In genomic region chr10:47404446-47404845, GRCh38 we compare ENCODE assay signal across 29 cellular contexts. TPM values are rescaled to one million over a fixed set of nuclear protein-coding genes. Genes with fewer than 3 reads are reported as not detected.
A peak's percentile ranks its signal among the peaks of the same experiment; 100 is the strongest.
DNase-seq lines count a peak whose midpoint lies in the region; ATAC-seq, FAIRE-seq and TF ChIP-seq lines count a peak whose summit lies in the region.
"Had no signal": no experiment of that assay in that cellular context is flagged by ENCODE, and none has a peak within 500 bp of the region (broad histone marks: within the 10 kb centered on the region; RNA-seq: fewer than 3 reads in every experiment).

No MANE protein-coding gene starts in this region.

- H3K4me3 ChIP-seq in H1 (ENCODE audit: extremely low read depth in 1 of 4, insufficient read depth in 2 of 4, low read depth in 3 of 4, low read length in 4 of 4) (no peak overlapping the region), aorta (ENCODE audit: low read length in 2 of 2) (no peak overlapping the region)
- H3K4me3 ChIP-seq: BLaER1, SJCRH30, stomach, transverse colon had no signal

- peak in 1 of 3 experiments; percentile 9; a peak in 1 of 4 replicates for TF ChIP-seq CTCF in H1 (IDR thresholded peaks at IDR 0.05; ENCODE audit: control extremely low read depth in 1 of 3, insufficient read depth in 1 of 3, low read depth in 1 of 3, low read length in 3 of 3)
- TF ChIP-seq CTCF in nephron (IDR thresholded peaks at IDR 0.05; ENCODE audit: unreplicated experiment in 3 of 3), result no peak

- no peak overlapping the region for H4K8ac ChIP-seq in H1 (ENCODE audit: extremely low read depth, insufficient read depth, low read length)

- H3K23me2 ChIP-seq in H1 (ENCODE audit: low read depth, low read length), result peaks cover 4% of the 10 kb centered on the region; the same call in 1 of the 2 replicates

- peaks cover 7 to 27% (median 20%) of the 10 kb centered on the region in 4 experiments for H3K4me1 ChIP-seq in H1 (replicated peaks in 1 of 4; ENCODE audit: control insufficient read depth in 3 of 4, insufficient read depth in 4 of 4, low read length in 3 of 4)
- no peaks in the 10 kb centered on the region for H3K4me1 ChIP-seq in aorta (ENCODE audit: control insufficient read depth in 1 of 2, insufficient read depth in 2 of 2, low read length in 2 of 2)

- H2BK20ac ChIP-seq in H1 (ENCODE audit: low read length), result no peak overlapping the region

- TF ChIP-seq RAD21 in H1 (IDR thresholded peaks at IDR 0.05 in 1 of 2, conservative IDR thresholded peaks at IDR 0.05 in 1 of 2; ENCODE audit: low read depth in 2 of 2, low read length in 2 of 2), result no peak; a peak in 1 of 4 replicates

- WGBS in H1 (ENCODE audit: extremely low coverage in 1 of 2, insufficient coverage in 1 of 2, insufficient read length in 1 of 2, insufficient replicate concordance in 2 of 2, low coverage in 1 of 2, low lambda C conversion rate in 2 of 2, missing lambda C conversion rate in 1 of 2), 2 experiments, result 92% methylated on average over 6 of the region's 6 CpGs; no CpG with 5 or more reads in 1 of the 2 experiments
- WGBS in aorta, 2 donors, result 77% methylated on average over 6 of the region's 6 CpGs

- no peak overlapping the region for H2BK12ac ChIP-seq in H1 (ENCODE audit: low read depth, low read length)

- peaks cover 0 to 3% of the 10 kb centered on the region in 2 experiments for H4K20me1 ChIP-seq in H1 (replicated peaks in 1 of 2; ENCODE audit: control insufficient read depth in 1 of 2, insufficient read depth in 2 of 2, low read length in 2 of 2)
- H4K20me1 ChIP-seq: BLaER1 had no signal

- no peaks in the 10 kb centered on the region for H3K79me2 ChIP-seq in H1 (ENCODE audit: control insufficient read depth in 1 of 2, insufficient read depth in 2 of 2, low read length in 2 of 2)

- intact Hi-C loops in cardiac septum (cut with DNase I), result no loop called here
- intact Hi-C loops in left cardiac atrium (cut with DNase I), result no loop called here
- intact Hi-C loops in aorta (cut with DNase I), result no loop called here

- H3K27ac ChIP-seq in H1 (ENCODE audit: low read depth, low read length) (no peak overlapping the region), aorta (ENCODE audit: low read depth in 1 of 2, low read length in 2 of 2) (no peak overlapping the region)
- H3K27ac ChIP-seq: BLaER1, SJCRH30, stomach, transverse colon had no signal

- POLR2A ChIA-PET in H1 (lab: Charles Lee; ENCODE audit: partially characterized antibody), result interaction anchor here (1.8 to 2.7 kb wide), 2 partner anchors 8 to 20 kb away, joined by 4 to 13 read pairs; partner anchors contain the start of gene ZNF488

- H3K9me3 ChIP-seq in H1 (ENCODE audit: insufficient read depth in 2 of 2, low read depth in 1 of 2, low read length in 1 of 2) (no peaks in the 10 kb centered on the region), aorta (ENCODE audit: control insufficient read depth, low read length) (no peaks in the 10 kb centered on the region)
- H3K9me3 ChIP-seq: BLaER1, SJCRH30, stomach, transverse colon had no signal

- peak overlapping the region; percentile 23 to 90 (median 80) for H3K27ac Mint-ChIP-seq in nephron
- H3K27ac Mint-ChIP-seq: activated CD4-positive, alpha-beta T cell treated with anti-CD3 and anti-CD28 coated beads, Interleukin-2, amount 10 ng/mL, durations not matched to agents 7 days and 5 days; memory B cell had no signal

- no peak overlapping the region for H3K9ac ChIP-seq in H1 (replicated peaks in 1 of 4; ENCODE audit: extremely low read depth in 1 of 4, low read depth in 3 of 4, low read length in 3 of 4)
- H3K9ac ChIP-seq: BLaER1 had no signal

- no peak overlapping the region for H2AK5ac ChIP-seq in H1 (ENCODE audit: low read depth, low read length)

- H3K18ac ChIP-seq in H1 (ENCODE audit: extremely low read depth, low read length), result 0 out of 2 replicates have a peak overlapping the region, but pooled peaks have one; percentile 52

- H3K36me3 ChIP-seq in H1 (ENCODE audit: control insufficient read depth in 2 of 4, insufficient read depth in 4 of 4, low read length in 3 of 4), result no peaks in the 10 kb centered on the region
- no peaks in the 10 kb centered on the region for H3K36me3 ChIP-seq in aorta (ENCODE audit: control insufficient read depth in 1 of 2, insufficient read depth in 2 of 2, low read length in 1 of 2)
- H3K36me3 ChIP-seq: BLaER1, SJCRH30, stomach, transverse colon had no signal

- H3K56ac ChIP-seq in H1 (replicated peaks; ENCODE audit: insufficient read length, low read depth, low read length), result no peak overlapping the region

- H3K79me1 ChIP-seq in H1 (ENCODE audit: low read depth, low read length), result no peaks in the 10 kb centered on the region

- peaks cover 21% of the 10 kb centered on the region for H3K4me1 Mint-ChIP-seq in nephron
- H3K4me1 Mint-ChIP-seq: activated CD4-positive, alpha-beta T cell treated with anti-CD3 and anti-CD28 coated beads, Interleukin-2, amount 10 ng/mL, durations not matched to agents 7 days and 5 days; memory B cell had no signal

- H3K23ac ChIP-seq in H1 (ENCODE audit: insufficient read length), result no peak overlapping the region

- H4K5ac ChIP-seq in H1 (ENCODE audit: insufficient read length, low read depth, low read length), result no peak overlapping the region

- H3K14ac ChIP-seq in H1 (ENCODE audit: insufficient read length), result no peak overlapping the region

- H2BK15ac ChIP-seq in H1 (ENCODE audit: low read length), result no peak overlapping the region

- H3K9me3 Mint-ChIP-seq in nephron, result no peaks in the 10 kb centered on the region
- H3K9me3 Mint-ChIP-seq: activated CD4-positive, alpha-beta T cell treated with anti-CD3 and anti-CD28 coated beads, Interleukin-2, amount 10 ng/mL, durations not matched to agents 7 days and 5 days; memory B cell; naive thymus-derived CD8-positive, alpha-beta T cell had no signal

- H3K27me3 ChIP-seq in H1 (replicated peaks in 1 of 4; ENCODE audit: control insufficient read depth in 3 of 4, extremely low read depth in 1 of 4, insufficient read depth in 3 of 4, low read length in 3 of 4), result no peaks in the 10 kb centered on the region
- H3K27me3 ChIP-seq in aorta (ENCODE audit: control insufficient read depth in 1 of 2, insufficient read depth in 2 of 2, low read length in 1 of 2), result no peaks in the 10 kb centered on the region
- H3K27me3 ChIP-seq: BLaER1, SJCRH30, stomach, transverse colon had no signal

- CTCF ChIA-PET in H1 (lab: Charles Lee; ENCODE audit: partially characterized antibody), result interaction anchor here (1.0 to 4.2 kb wide), 11 partner anchors 8 to 50 kb away, joined by 3 to 25 read pairs (median 4); no protein-coding TSS in a partner anchor

- no peak overlapping the region for H2BK5ac ChIP-seq in H1 (ENCODE audit: low read depth, low read length)

- no peak overlapping the region for H2AFZ ChIP-seq in H1 (ENCODE audit: low read length)

- DNase-seq in cardiac septum (ENCODE audit: low spot score) (peak; percentile 72), left cardiac atrium (no peak), H1 (ENCODE audit: low read depth in 1 of 2, low spot score in 2 of 2) (no peak), aorta (no peak), iPS-NIHi7 (ENCODE audit: extremely low spot score) (no peak)
- DNase-seq: activated CD4-positive, alpha-beta T cell treated with anti-CD3 and anti-CD28 coated beads, Interleukin-2, amount 10 ng/mL, durations not matched to agents 7 days and 5 days; activated CD8-positive, alpha-beta memory T cell treated with anti-CD3 and anti-CD28 coated beads, Interleukin-2, amount 50 U/mL, for 48 hours; Calu3; cortex of kidney; EL; naive thymus-derived CD8-positive, alpha-beta T cell; NCI-H1436; SJCRH30; stimulated activated CD4-positive, alpha-beta T cell treated with anti-CD3 and anti-CD28 coated beads, Interleukin-2, amount 100 ng/mL, for 48 hours; stomach; transverse colon had no signal

- 0 out of 4 replicates have a peak overlapping the region, but pooled peaks of 1 of the 2 experiments have one; percentile 32 for H3K4me2 ChIP-seq in H1 (ENCODE audit: insufficient read depth in 1 of 2, low read depth in 2 of 2, low read length in 2 of 2)
- H3K4me2 ChIP-seq: BLaER1 had no signal

- H4K91ac ChIP-seq in H1 (replicated peaks; ENCODE audit: insufficient read length, low read length), result no peak overlapping the region

- no peak for FAIRE-seq in H1 (lab: Jason Lieb, UNC)
- FAIRE-seq: A204.1, bronchial epithelial cell, GM18507 had no signal

- TF ChIP-seq POLR2A in H1 (IDR thresholded peaks at IDR 0.05; ENCODE audit: control extremely low read depth in 1 of 2, low read depth in 2 of 2, low read length in 2 of 2), result no peak

- ATAC-seq in left cardiac atrium, result no peak
- peak; percentile 30 for ATAC-seq in aorta (ENCODE audit: low FRiP score)
- ATAC-seq in HG03108 (IDR thresholded peaks at IDR 0.05; ENCODE audit: unreplicated experiment), result no peak
- ATAC-seq in HG02798 (IDR thresholded peaks at IDR 0.05; ENCODE audit: poor library complexity, unreplicated experiment), result no peak
- ATAC-seq: naive thymus-derived CD8-positive, alpha-beta T cell had no signal

- no peak for TF ChIP-seq EP300 in H1 (IDR thresholded peaks at IDR 0.05; ENCODE audit: borderline replicate concordance in 1 of 2, low read depth in 2 of 2, low read length in 2 of 2)

- no peak overlapping the region for H3K4ac ChIP-seq in H1 (replicated peaks; ENCODE audit: insufficient read length, low read depth, low read length)

- H3K4me3 Mint-ChIP-seq in nephron, result no peak overlapping the region
- H3K4me3 Mint-ChIP-seq: activated CD4-positive, alpha-beta T cell treated with anti-CD3 and anti-CD28 coated beads, Interleukin-2, amount 10 ng/mL, durations not matched to agents 7 days and 5 days; memory B cell had no signal

- H3K27me3 Mint-ChIP-seq in nephron (ENCODE audit: low read depth), result no peaks in the 10 kb centered on the region
- H3K27me3 Mint-ChIP-seq: activated CD4-positive, alpha-beta T cell treated with anti-CD3 and anti-CD28 coated beads, Interleukin-2, amount 10 ng/mL, durations not matched to agents 7 days and 5 days had no signal

- H3K36me3 Mint-ChIP-seq in nephron (ENCODE audit: low read depth), result no peaks in the 10 kb centered on the region
- H3K36me3 Mint-ChIP-seq: memory B cell; naive thymus-derived CD8-positive, alpha-beta T cell had no signal

- H2BK120ac ChIP-seq in H1 (replicated peaks; ENCODE audit: low read depth, low read length), result no peak overlapping the region

RNA-seq across cellular contexts. Expression of gene ZNF488, which starts 20.4 kb away (rescaled TPM):
- total RNA-seq in cardiac septum (0.16 TPM), left cardiac atrium (not detected), aorta (under 1 TPM in 1 of 2 donors, not detected in 1; 0.12 TPM)
- total RNA-seq in H1 (2021; fragmentation: NEBNext Ultra II Directional; extraction: Animal tissue kit (Norgen Biotek cat#: 25700)), result 7.7 and 7.9 TPM in 2 replicates
- polyA plus RNA-seq in H1 (2011; rRNA removed) (9.6 and 11.4 TPM in 2 replicates), aorta (1 to 10 TPM in 1 of 2 donors, under 1 TPM in 1; 0.20 to 3.8 TPM)
- 6.7 TPM for polyA plus RNA-seq in H1 (2011; cell fraction: cytosol; rRNA removed)
- 8.6 TPM for polyA plus RNA-seq in H1 (2011; cell fraction: nucleus; rRNA removed)
- polyA plus RNA-seq in H1 (2012, experiment 1 of 2), result 7.5 to 8.5 TPM (median 8.1 TPM) in 4 replicates
- polyA plus RNA-seq in H1 (2012, experiment 2 of 2), result 8.3 TPM
- polyA plus RNA-seq in H1 (2013, experiment 1 of 2), result 4.2 TPM
- polyA plus RNA-seq in H1 (2013, experiment 2 of 2), result 4.4 TPM
- polyA minus RNA-seq in H1 (2011; rRNA and poly(A)+ RNA removed), result 12.5 and 12.9 TPM in 2 replicates
- 4.0 TPM for polyA minus RNA-seq in H1 (2011; cell fraction: cytosol; rRNA and poly(A)+ RNA removed)
- polyA minus RNA-seq in H1 (2011; cell fraction: nucleus; rRNA and poly(A)+ RNA removed), result 8.1 TPM
- total RNA-seq: naive thymus-derived CD8-positive, alpha-beta T cell; T-helper 1 cell treated with Interleukin-12 subunit alpha and Interleukin-12 subunit beta and Interleukin-4 antibody, amounts not matched to agents 30 ng/mL and 1 ng/mL, for 36 hours had no signal
- polyA plus RNA-seq: naive thymus-derived CD8-positive, alpha-beta T cell had no signal

RNA-seq across cellular contexts. Expression of gene RBP3, which starts 56.3 kb away (rescaled TPM):
- total RNA-seq in cardiac septum, result not detected
- total RNA-seq in left cardiac atrium, result not detected
- not detected in 2 replicates for total RNA-seq in H1 (2021; fragmentation: NEBNext Ultra II Directional; extraction: Animal tissue kit (Norgen Biotek cat#: 25700))
- not detected in 2 replicates for polyA plus RNA-seq in H1 (2011; rRNA removed)
- polyA plus RNA-seq in H1 (2011; cell fraction: cytosol; rRNA removed), result not detected
- polyA plus RNA-seq in H1 (2011; cell fraction: nucleus; rRNA removed), result not detected
- 0.05 to 0.07 TPM (median 0.07 TPM) in 3 of 4 replicates, not detected in the other for polyA plus RNA-seq in H1 (2012, experiment 1 of 2)
- polyA plus RNA-seq in H1 (2012, experiment 2 of 2), result not detected
- not detected for polyA plus RNA-seq in H1 (2013, experiment 1 of 2)
- polyA plus RNA-seq in H1 (2013, experiment 2 of 2), result not detected
- not detected in 2 replicates for polyA minus RNA-seq in H1 (2011; rRNA and poly(A)+ RNA removed)
- not detected for polyA minus RNA-seq in H1 (2011; cell fraction: cytosol; rRNA and poly(A)+ RNA removed)
- polyA minus RNA-seq in H1 (2011; cell fraction: nucleus; rRNA and poly(A)+ RNA removed), result not detected
- not detected for total RNA-seq in aorta
- polyA plus RNA-seq in aorta, result not detected
- total RNA-seq: activated CD4-positive, alpha-beta T cell treated with anti-CD3 and anti-CD28 coated beads, Interleukin-2, amount 10 ng/mL, durations not matched to agents 7 days and 5 days; bronchial epithelial cell; Calu3; fibroblast of villous mesenchyme; kidney epithelial cell; M059J; naive thymus-derived CD8-positive, alpha-beta T cell; SJCRH30; stomach; T-helper 1 cell treated with Interleukin-12 subunit alpha and Interleukin-12 subunit beta and Interleukin-4 antibody, amounts not matched to agents 30 ng/mL and 1 ng/mL, for 36 hours; transverse colon had no signal
- polyA plus RNA-seq: adipose tissue; naive thymus-derived CD8-positive, alpha-beta T cell; stomach had no signal
